Comparison of ENCODE assay signal across 1 cellular context in genomic region chr10:43440782-43441134, GRCh38.
TF ChIP-seq lines count a peak whose summit lies in the region.

No MANE protein-coding gene starts in this region.

TF ChIP-seq in GM23338, 12 proteins besides CTCF, POLR2A, EP300 and RAD21:
- no peak for TF ChIP-seq CREB1 (CRISPR knock-in tag; IDR thresholded peaks at IDR 0.05; ENCODE audit: low read depth)
- no peak for TF ChIP-seq ZNF462 (CRISPR knock-in tag; IDR thresholded peaks at IDR 0.05)
- no peak for TF ChIP-seq JUNB (IDR thresholded peaks at IDR 0.05; ENCODE audit: unreplicated experiment)
- TF ChIP-seq ZNF114 (CRISPR knock-in tag; IDR thresholded peaks at IDR 0.05) = no peak
- TF ChIP-seq REST (IDR thresholded peaks at IDR 0.05; ENCODE audit: unreplicated experiment) = no peak
- no peak for TF ChIP-seq EZH2 (IDR thresholded peaks at IDR 0.05; ENCODE audit: low read depth, unreplicated experiment)
- TF ChIP-seq ZNF331 (CRISPR knock-in tag; IDR thresholded peaks at IDR 0.05; ENCODE audit: low read depth) = no peak
- no peak for TF ChIP-seq ETS1 (IDR thresholded peaks at IDR 0.05)
